In genomic region chr20:6892729-6893128, GRCh38 we compare ENCODE assay signal across 7 cellular contexts.
"Had no signal": no experiment of that assay in that cellular context is flagged by ENCODE, and none has a peak within 500 bp of the region (broad histone marks: within the 10 kb centered on the region; RNA-seq: fewer than 3 reads in every experiment).

No MANE protein-coding gene starts in this region.

- H2AFZ ChIP-seq: GM23338 had no signal

- H3K4me2 ChIP-seq: GM23338 had no signal

- DNase-seq: H9, HCEC 1CT, KG1 had no signal

- H3K4me3 ChIP-seq: GM23338 had no signal

- FAIRE-seq: H1, H54, HTR-8/SVneo had no signal

- ATAC-seq: GM23338 had no signal
